In the genomic region with DNA sequence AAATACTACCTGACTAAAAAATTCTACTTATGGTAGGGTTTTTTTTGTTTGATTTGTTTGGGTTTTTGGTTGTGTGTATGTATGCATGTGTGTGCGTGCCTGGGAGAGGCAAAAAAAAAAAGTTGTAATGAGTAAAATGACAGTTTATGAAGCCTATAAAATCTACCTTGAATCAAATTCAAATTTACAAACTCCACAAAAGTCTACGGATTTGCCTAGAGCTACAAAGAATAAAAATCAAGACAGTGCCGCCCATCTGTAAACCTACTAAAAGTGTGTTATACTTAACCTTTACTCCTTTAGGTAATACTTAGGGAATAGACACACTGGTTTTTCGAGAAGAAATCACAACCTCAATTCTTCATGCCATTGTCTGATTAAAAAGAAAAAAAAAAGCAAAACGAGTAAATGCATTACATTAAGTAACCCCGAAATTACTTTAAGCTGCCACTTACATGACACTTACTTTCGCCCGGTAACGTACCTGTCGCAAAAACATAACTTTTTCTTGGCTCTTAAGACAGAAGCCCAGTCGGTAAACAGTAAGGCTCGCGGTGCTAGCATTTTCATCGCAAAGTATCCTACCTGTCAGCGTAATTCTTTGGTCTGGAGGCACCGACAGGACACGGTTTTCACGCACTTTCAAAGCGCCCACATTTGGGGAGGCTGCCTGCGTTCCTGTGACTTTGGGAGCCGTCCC, we compare ENCODE assay signal across 8 cellular contexts. TPM values are rescaled to one million over a fixed set of nuclear protein-coding genes. Genes with fewer than 3 reads are reported as not detected.
DNase-seq lines count a peak whose midpoint lies in the region; ATAC-seq and TF ChIP-seq lines count a peak whose summit lies in the region.

No MANE protein-coding gene starts in this region.

- H3K36me3 Mint-ChIP-seq in T-cell (peaks cover 3% of the 10 kb centered on the region), glutamatergic neuron (ENCODE audit: unreplicated experiment) (no peaks in the 10 kb centered on the region)

- POLR2A ChIA-PET in T-cell (lab: Charles Lee), result interaction anchor here in 1 of 2 donors (0.5 to 1.0 kb wide), 2 partner anchors 8 to 498 kb away, joined by 3 to 4 read pairs; no protein-coding TSS in a partner anchor

- peaks cover 0 to 4% of the 10 kb centered on the region in 2 donors for H3K27me3 Mint-ChIP-seq in T-cell
- H3K27me3 Mint-ChIP-seq in glutamatergic neuron (ENCODE audit: unreplicated experiment), result peaks cover 9% of the 10 kb centered on the region

- H3K4me3 Mint-ChIP-seq in T-cell (peak overlapping the region; percentile 81 to 98 (median 85)), glutamatergic neuron (ENCODE audit: unreplicated experiment) (peak overlapping the region; percentile 81)

- peak overlapping the region; percentile 93 for H3K4me2 ChIP-seq in smooth muscle cell

- H3K4me1 ChIP-seq in smooth muscle cell (ENCODE audit: low read depth), result peaks cover 42% of the 10 kb centered on the region

- DNase-seq in DMS 273 (lab: John Stamatoyannopoulos, UW; ENCODE audit: unreplicated experiment), result peak; percentile 54
- DNase-seq in DMS 273 treated with DMSO at 0.1 percent for 48 hours (lab: John Stamatoyannopoulos, UW), result no peak
- DNase-seq in T-cell, result peak in 2 of 34 experiments; percentile 3 to 11
- DNase-seq in glutamatergic neuron, result no peak
- DNase-seq in smooth muscle cell (lab: John Stamatoyannopoulos, UW; ENCODE audit: unreplicated experiment), result no peak
- DNase-seq in posterior vena cava (ENCODE audit: low spot score), result no peak

- TF ChIP-seq CTCF in glutamatergic neuron (IDR thresholded peaks at IDR 0.05; ENCODE audit: partially characterized antibody, unreplicated experiment), result no peak
- no peak for TF ChIP-seq CTCF in smooth muscle cell (IDR thresholded peaks at IDR 0.05; ENCODE audit: borderline replicate concordance, insufficient read depth, poor library complexity, severe bottlenecking)

- no peaks in the 10 kb centered on the region for H3K9me3 ChIP-seq in smooth muscle cell (replicated peaks; ENCODE audit: low read depth)

- H3K9me3 Mint-ChIP-seq in T-cell, result no peaks in the 10 kb centered on the region
- peaks cover 7% of the 10 kb centered on the region for H3K9me3 Mint-ChIP-seq in glutamatergic neuron (ENCODE audit: unreplicated experiment)

- CTCF ChIA-PET in T-cell (lab: Charles Lee), result interaction anchor here (0.6 to 1.8 kb wide), 8 partner anchors 8 to 255 kb away, joined by 3 to 7 read pairs (median 4); a partner anchor contains a TSS

- WGBS in smooth muscle cell (ENCODE audit: low lambda C conversion rate), result 3% methylated on average over 21 of the region's 21 CpGs

- H3K4me1 Mint-ChIP-seq in T-cell (peaks cover 41 to 49% (median 49%) of the 10 kb centered on the region in 3 donors), glutamatergic neuron (ENCODE audit: low read depth, unreplicated experiment) (no peaks in the 10 kb centered on the region)

- H3K4me3 ChIP-seq in smooth muscle cell, result peak overlapping the region; percentile 92

- no peaks in the 10 kb centered on the region for H3K36me3 ChIP-seq in smooth muscle cell (ENCODE audit: low read depth)

- H3F3A ChIP-seq in smooth muscle cell (ENCODE audit: low read depth), result peaks cover 3% of the 10 kb centered on the region

- H3K27ac ChIP-seq in smooth muscle cell (ENCODE audit: low read depth), result no peak overlapping the region

- peak overlapping the region; percentile 94 for H2AFZ ChIP-seq in smooth muscle cell (ENCODE audit: low read depth)

- ATAC-seq in T-cell (replicated peaks in 1 of 4), result no peak
- ATAC-seq in GM18867 (IDR thresholded peaks at IDR 0.05; ENCODE audit: unreplicated experiment), result no peak
- no peak for ATAC-seq in HG03457 (IDR thresholded peaks at IDR 0.05; ENCODE audit: unreplicated experiment)

- H3K9ac ChIP-seq in smooth muscle cell (ENCODE audit: low read depth), result peak overlapping the region; percentile 22

- peaks cover 20% of the 10 kb centered on the region for H4K20me1 ChIP-seq in smooth muscle cell (ENCODE audit: low read depth)

- intact Hi-C loops in posterior vena cava (cut with DNase I), result no loop called here

- H3K27me3 ChIP-seq in smooth muscle cell (ENCODE audit: low read depth), result no peaks in the 10 kb centered on the region

- H3K27ac Mint-ChIP-seq in T-cell (peak overlapping the region; percentile 28 to 66), glutamatergic neuron (ENCODE audit: unreplicated experiment) (no peak overlapping the region)

- H3K79me2 ChIP-seq in smooth muscle cell (ENCODE audit: low read depth), result peaks cover 64% of the 10 kb centered on the region

RNA-seq across cellular contexts. Expression of a gene that starts 1.0 kb away (rescaled TPM):
- 1 to 10 TPM; 4.5 to 9.2 (median 5.8) TPM for total RNA-seq in T-cell
- total RNA-seq in glutamatergic neuron (ENCODE audit: unreplicated experiment), result 1.5 TPM
- 9.1 and 9.8 TPM in 2 replicates for total RNA-seq in smooth muscle cell
- polyA plus RNA-seq in smooth muscle cell, result 4.6 and 4.9 TPM in 2 replicates
- total RNA-seq in posterior vena cava, result 10 to 100 TPM in 1 of 2 donors, 1 to 10 TPM in 1; 7.3 to 11.0 TPM

RNA-seq across cellular contexts. Expression of a gene that starts 59.6 kb away (rescaled TPM):
- total RNA-seq in T-cell, result 10 to 100 TPM; 29.8 to 48.6 (median 39.3) TPM
- total RNA-seq in glutamatergic neuron (ENCODE audit: unreplicated experiment), result 53.7 TPM
- total RNA-seq in smooth muscle cell, result 30.7 and 39.4 TPM in 2 replicates
- 45.0 and 46.4 TPM in 2 replicates for polyA plus RNA-seq in smooth muscle cell
- total RNA-seq in posterior vena cava, result 10 to 100 TPM; 17.5 to 22.9 TPM
